In genomic region chr3:43176666-43177065, GRCh38 we compare ENCODE assay signal across 12 cellular contexts.
DNase-seq lines count a peak whose midpoint lies in the region; ATAC-seq and TF ChIP-seq lines count a peak whose summit lies in the region.
"Had no signal": no experiment of that assay in that cellular context is flagged by ENCODE, and none has a peak within 500 bp of the region (broad histone marks: within the 10 kb centered on the region; RNA-seq: fewer than 3 reads in every experiment).

No MANE protein-coding gene starts in this region.

- no peak overlapping the region for H3K4me3 ChIP-seq in BLaER1 treated with 17β-estradiol and CSF1 and Interleukin-3, amounts not matched to agents 10 nM and 100 nM
- H3K4me3 ChIP-seq in adipocyte (ENCODE audit: low read length) = no peak overlapping the region
- H3K4me3 ChIP-seq: MG63, SK-N-MC had no signal

- no peaks in the 10 kb centered on the region for H4K20me1 ChIP-seq in BLaER1 treated with 17β-estradiol and CSF1 and Interleukin-3, amounts not matched to agents 10 nM and 100 nM

- H3K4me1 ChIP-seq in BLaER1 treated with 17β-estradiol and CSF1 and Interleukin-3, amounts not matched to agents 10 nM and 100 nM = peaks cover 43 to 64% (median 53%) of the 10 kb centered on the region in 10 experiments
- peaks cover 5% of the 10 kb centered on the region for H3K4me1 ChIP-seq in adipocyte (ENCODE audit: control insufficient read depth, insufficient read depth, low read length)

- CTCF ChIA-PET in HEK293T (lab: Yijun Ruan, JAX) = no interaction called here

- ATAC-seq in left lobe of liver = peak; percentile 2
- no peak for ATAC-seq in activated CD4-positive, CD25-positive, alpha-beta regulatory T cell treated with anti-CD3 and anti-CD28 coated beads, Interleukin-2, amount 50 U/mL, for 24 hours
- no peak for ATAC-seq in HG03039 (IDR thresholded peaks at IDR 0.05; ENCODE audit: unreplicated experiment)
- no peak for ATAC-seq in HG02870 (IDR thresholded peaks at IDR 0.05; ENCODE audit: unreplicated experiment)

- H3K36me3 ChIP-seq in BLaER1 treated with 17β-estradiol and CSF1 and Interleukin-3, amounts not matched to agents 10 nM and 100 nM = no peaks in the 10 kb centered on the region
- no peaks in the 10 kb centered on the region for H3K36me3 ChIP-seq in adipocyte (ENCODE audit: control insufficient read depth, insufficient read depth, low read length, severe bottlenecking)
- H3K36me3 ChIP-seq: MG63 had no signal

- H3K4me2 ChIP-seq in BLaER1 treated with 17β-estradiol and CSF1 and Interleukin-3, amounts not matched to agents 10 nM and 100 nM = peak overlapping the region; percentile 22 to 93 (median 71)

- peak overlapping the region in 9 of 11 experiments; percentile 27 to 90 (median 59); a peak in 17 of 22 replicates for H3K27ac ChIP-seq in BLaER1 treated with 17β-estradiol and CSF1 and Interleukin-3, amounts not matched to agents 10 nM and 100 nM
- H3K27ac ChIP-seq: SK-N-MC, VCaP had no signal

- peak overlapping the region in 2 of 11 experiments; percentile 26 to 27; a peak in 3 of 22 replicates for H3K9ac ChIP-seq in BLaER1 treated with 17β-estradiol and CSF1 and Interleukin-3, amounts not matched to agents 10 nM and 100 nM
- no peak overlapping the region for H3K9ac ChIP-seq in adipocyte (ENCODE audit: low read length)

- H3K9me3 ChIP-seq in BLaER1 treated with 17β-estradiol and CSF1 and Interleukin-3, amounts not matched to agents 10 nM and 100 nM (replicated peaks in 1 of 11) = peaks cover 6 to 26% (median 13%) of the 10 kb centered on the region in 11 experiments
- H3K9me3 ChIP-seq in adipocyte (ENCODE audit: control insufficient read depth, low read length) = peaks cover 13% of the 10 kb centered on the region

- POLR2A ChIA-PET in HEK293T (lab: Yijun Ruan, JAX) = no interaction called here

- DNase-seq in ELF-1 (ENCODE audit: low read depth, low spot score) (peak; percentile 18), adipocyte (ENCODE audit: low read depth) (peak; percentile 50), left lobe of liver (ENCODE audit: low spot score) (no peak), HEK293T (ENCODE audit: extremely low spot score) (no peak)
- DNase-seq: erythroblast, MG63 had no signal

- no peaks in the 10 kb centered on the region for H3K27me3 ChIP-seq in BLaER1 treated with 17β-estradiol and CSF1 and Interleukin-3, amounts not matched to agents 10 nM and 100 nM
- peaks cover 3% of the 10 kb centered on the region for H3K27me3 ChIP-seq in adipocyte (replicated peaks; ENCODE audit: control insufficient read depth, insufficient read depth, low read length)
- H3K27me3 ChIP-seq: MG63 had no signal

TF ChIP-seq in HEK293T, 16 proteins besides CTCF, POLR2A, EP300 and RAD21:
- TF ChIP-seq SUZ12 (IDR thresholded peaks at IDR 0.05) (no peak), SP1 (IDR thresholded peaks at IDR 0.05) (no peak), FOXA1 (IDR thresholded peaks at IDR 0.05) (no peak), FOXM1 (IDR thresholded peaks at IDR 0.05; ENCODE audit: borderline replicate concordance) (no peak), CTBP1 (IDR thresholded peaks at IDR 0.05; ENCODE audit: borderline replicate concordance) (no peak), LEF1 (IDR thresholded peaks at IDR 0.05; ENCODE audit: borderline replicate concordance) (no peak), BHLHE40 (IDR thresholded peaks at IDR 0.05; ENCODE audit: borderline replicate concordance) (no peak), ZNF384 (IDR thresholded peaks at IDR 0.05) (no peak), HDGF (IDR thresholded peaks at IDR 0.05; ENCODE audit: borderline replicate concordance) (no peak), NFRKB (IDR thresholded peaks at IDR 0.05) (no peak)

Comparison
In these comparisons a context has a peak if more than half of its experiments do, and no peak if none do; other contexts are left out.
1. DNase-seq: peak in ELF-1 (single experiment) and adipocyte (single experiment); none in left lobe of liver (single experiment) and HEK293T (single experiment).